In genomic region chr20:49471397-49471796, GRCh38 we compare ENCODE assay signal across 19 cellular contexts. TPM values are rescaled to one million over a fixed set of nuclear protein-coding genes. Genes with fewer than 3 reads are reported as not detected.
"Had no signal": no experiment of that assay in that cellular context is flagged by ENCODE, and none has a peak within 500 bp of the region (broad histone marks: within the 10 kb centered on the region; RNA-seq: fewer than 3 reads in every experiment).

No MANE protein-coding gene starts in this region.

- ATAC-seq: heart left ventricle; left colon; left ventricle myocardium superior; naive thymus-derived CD8-positive, alpha-beta T cell; right cardiac atrium; stimulated activated effector memory CD8-positive, alpha-beta T cell treated with anti-CD3 and anti-CD28 coated beads, Interleukin-12 subunit alpha, Interleukin-12 subunit beta, amount 100 ng/mL, for 72 hours; stimulated activated naive CD8-positive, alpha-beta T cell treated with anti-CD3 and anti-CD28 coated beads, Interleukin-15, Interleukin-2, amounts not matched to agents 100 U/mL and 50 U/mL, for 24 hours had no signal

- DNase-seq: cortex of kidney; dorsolateral prefrontal cortex; effector CD8-positive, alpha-beta T cell; heart left ventricle; hippocampal formation; left colon; left ventricle myocardium superior; mesenchymal stem cell; naive thymus-derived CD8-positive, alpha-beta T cell; ovary; right cardiac atrium; stimulated activated CD4-positive, alpha-beta T cell treated with anti-CD3 and anti-CD28 coated beads, Interleukin-4, amount 100 ng/mL, for 1 hour; stimulated activated CD8-positive, alpha-beta memory T cell treated with anti-CD3 and anti-CD28 coated beads, Interleukin-4, amount 100 ng/mL, for 48 hours; stimulated activated naive CD8-positive, alpha-beta T cell treated with anti-CD3 and anti-CD28 coated beads, Interleukin-15, Interleukin-2, amounts not matched to agents 100 U/mL and 50 U/mL, for 24 hours; thyroid gland; uterus had no signal

RNA-seq across cellular contexts. Expression of gene KCNB1, which starts 11.1 kb away (rescaled TPM):
- total RNA-seq: glomerular endothelial cell, kidney epithelial cell had no signal
- polyA plus RNA-seq: naive thymus-derived CD8-positive, alpha-beta T cell had no signal
